1 cellular context compared by ENCODE assay signal in genomic region chr3:16305121-16305541, GRCh38.
TF ChIP-seq lines count a peak whose summit lies in the region.

No MANE protein-coding gene starts in this region.

TF ChIP-seq in GM23338, 12 proteins besides CTCF, POLR2A, EP300 and RAD21 (continued from another document):
- TF ChIP-seq POLR2AphosphoS5 (IDR thresholded peaks at IDR 0.05; ENCODE audit: low read depth) (no peak), REST (IDR thresholded peaks at IDR 0.05; ENCODE audit: unreplicated experiment) (no peak), JUNB (IDR thresholded peaks at IDR 0.05; ENCODE audit: unreplicated experiment) (no peak), EZH2phosphoT487 (IDR thresholded peaks at IDR 0.05; ENCODE audit: unreplicated experiment) (no peak), ZNF331 (CRISPR knock-in tag; IDR thresholded peaks at IDR 0.05; ENCODE audit: low read depth) (no peak)
